In genomic region chr13:110644892-110645521, GRCh38 we compare ENCODE assay signal across 8 cellular contexts. TPM values are rescaled to one million over a fixed set of nuclear protein-coding genes. Genes with fewer than 3 reads are reported as not detected.
DNase-seq lines count a peak whose midpoint lies in the region; ATAC-seq, FAIRE-seq and TF ChIP-seq lines count a peak whose summit lies in the region.

No MANE protein-coding gene starts in this region.

- no peak overlapping the region for H3K4me3 Mint-ChIP-seq in Calu3 (ENCODE audit: low read depth, unreplicated experiment)

- BruUV-seq in Calu3 (replicated peaks; lab: Mats Ljungman, UMichigan) = no TSS peak

- ATAC-seq in HG02610 (IDR thresholded peaks at IDR 0.05; ENCODE audit: unreplicated experiment) = peak; percentile 76

- no peaks in the 10 kb centered on the region for H3K9me3 Mint-ChIP-seq in Calu3 (ENCODE audit: low read depth, unreplicated experiment)

- no peak overlapping the region for H3K27ac Mint-ChIP-seq in Calu3 (ENCODE audit: unreplicated experiment)

- DNase-seq in activated gamma-delta T cell treated with Interleukin-2 at 50 U/mL for 16 hours (peak; percentile 23), activated gamma-delta T cell (lab: John Stamatoyannopoulos, UW) (no peak), NCI-H2107 treated with DMSO at 0.1 percent for 48 hours (lab: John Stamatoyannopoulos, UW; ENCODE audit: unreplicated experiment) (peak; percentile 78), frontal cortex (ENCODE audit: low spot score in 2 of 2) (peak; percentile 63 to 74), occipital lobe (lab: John Stamatoyannopoulos, UW) (peak; percentile 45), Calu3 (no peak)
- DNase-seq in activated T-cell treated with anti-CD3 and anti-CD28 coated beads, Interleukin-2, amount 50 U/mL, for 48 hours = peak; percentile 45 to 60

- intact Hi-C loops in Calu3 (cut with micrococcal nuclease; ENCODE audit: unreplicated experiment) = no loop called here

- TF ChIP-seq CTCF in Calu3 (IDR thresholded peaks at IDR 0.05; ENCODE audit: unreplicated experiment) = no peak

- no peak for FAIRE-seq in frontal cortex (lab: Jason Lieb, UNC)

- H3K27me3 Mint-ChIP-seq in Calu3 (ENCODE audit: unreplicated experiment) = no peaks in the 10 kb centered on the region

- CTCF ChIA-PET in Calu3 (lab: Charles Lee) = no interaction called here

- H3K4me1 Mint-ChIP-seq in Calu3 (ENCODE audit: low read depth, unreplicated experiment) = no peaks in the 10 kb centered on the region

- peaks cover 13% of the 10 kb centered on the region for H3K36me3 Mint-ChIP-seq in Calu3 (ENCODE audit: insufficient read depth, unreplicated experiment)

RNA-seq across cellular contexts. Expression of gene NAXD, which starts 29.7 kb away (rescaled TPM):
- 25.3 TPM for total RNA-seq in frontal cortex
- total RNA-seq in occipital lobe = 27.5 TPM
- 11.5 and 14.0 TPM in 2 replicates for total RNA-seq in Calu3 (2022)

Comparison
In these comparisons a context has a peak if more than half of its experiments do, and no peak if none do; other contexts are left out.
1. DNase-seq: peak in activated gamma-delta T cell treated with Interleukin-2 at 50 U/mL for 16 hours (single experiment), NCI-H2107 treated with DMSO at 0.1 percent for 48 hours (single experiment), activated T-cell treated with anti-CD3 and anti-CD28 coated beads, Interleukin-2, amount 50 U/mL, for 48 hours (2 of 2), frontal cortex (2 of 2) and occipital lobe (single experiment); none in activated gamma-delta T cell (single experiment) and Calu3 (single experiment).